8 cellular contexts compared by ENCODE assay signal in genomic region chr18:3498705-3499451, GRCh38. TPM values are rescaled to one million over a fixed set of nuclear protein-coding genes. Genes with fewer than 3 reads are reported as not detected.
DNase-seq lines count a peak whose midpoint lies in the region; ATAC-seq and TF ChIP-seq lines count a peak whose summit lies in the region.

No MANE protein-coding gene starts in this region.

- no peak overlapping the region for H2BK15ac ChIP-seq in IMR-90 (ENCODE audit: low read depth, low read length)

- H3K9me3 ChIP-seq in IMR-90 (ENCODE audit: control insufficient read depth, insufficient read depth, low read length) (no peaks in the 10 kb centered on the region), adipocyte (ENCODE audit: control insufficient read depth, low read length) (no peaks in the 10 kb centered on the region)

- no peaks in the 10 kb centered on the region for H3K79me1 ChIP-seq in IMR-90 (ENCODE audit: low read depth in 1 of 2, low read length in 2 of 2)

- in situ Hi-C loops in IMR-90 (cut with MboI; ENCODE audit: low sequenced_read_pairs): no loop called here

- H3K23ac ChIP-seq in IMR-90 (ENCODE audit: low read depth, low read length): no peak overlapping the region

- peak overlapping the region; percentile 46 for H3K4me3 ChIP-seq in AG10803 (ENCODE audit: low read length)
- peak overlapping the region; percentile 38 for H3K4me3 ChIP-seq in IMR-90 (ENCODE audit: insufficient read depth, low read depth, low read length)
- peak overlapping the region; percentile 78 for H3K4me3 ChIP-seq in adipocyte (ENCODE audit: low read length)

- no peak overlapping the region for H2BK120ac ChIP-seq in IMR-90 (ENCODE audit: low read depth, low read length)

- no peak overlapping the region for H3K56ac ChIP-seq in IMR-90 (ENCODE audit: extremely low read depth, insufficient read depth, low read length)

- no peak overlapping the region; a peak in 1 of 4 replicates for H4K8ac ChIP-seq in IMR-90 (ENCODE audit: low read depth in 2 of 2, low read length in 2 of 2)

- DNase-seq in AG10803 (ENCODE audit: low read depth) (peak; percentile 39), IMR-90 (peak; percentile 39), adipocyte (ENCODE audit: low read depth) (peak; percentile 41), hypothalamus (lab: John Stamatoyannopoulos, UW) (peak in 33 of 51 donors; percentile 4 to 56 (median 27)), sciatic nerve (ENCODE audit: low spot score) (peak; percentile 59), LoVo (ENCODE audit: low spot score) (no peak), OCI-M2 (lab: John Stamatoyannopoulos, UW; ENCODE audit: unreplicated experiment) (no peak)

- H2BK20ac ChIP-seq in IMR-90 (ENCODE audit: low read depth, low read length): no peak overlapping the region

- no peak overlapping the region for H4K91ac ChIP-seq in IMR-90 (ENCODE audit: insufficient read depth, low read depth, low read length)

- peak overlapping the region; percentile 83 for H2AFZ ChIP-seq in IMR-90 (replicated peaks; ENCODE audit: low read length, poor library complexity)

- no peak overlapping the region for H4K5ac ChIP-seq in IMR-90 (ENCODE audit: low read depth, low read length)

- no peak overlapping the region for H2BK5ac ChIP-seq in IMR-90 (ENCODE audit: low read depth, low read length, poor library complexity, severe bottlenecking)

- H4K20me1 ChIP-seq in IMR-90 (ENCODE audit: insufficient read depth, low read length): no peaks in the 10 kb centered on the region

- CTCF ChIA-PET in IMR-90 (lab: Yijun Ruan, JAX): no interaction called here

- H3K9me1 ChIP-seq in IMR-90 (ENCODE audit: insufficient read depth, low read length): no peaks in the 10 kb centered on the region

- H2AK5ac ChIP-seq in IMR-90 (ENCODE audit: low read depth, low read length): no peak overlapping the region

- no peak overlapping the region for H3K14ac ChIP-seq in IMR-90 (replicated peaks; ENCODE audit: low read depth, low read length)

- H3K9ac ChIP-seq in IMR-90 (ENCODE audit: low read depth, low read length) (peak overlapping the region; percentile 54; the same call in 1 of the 2 replicates), adipocyte (ENCODE audit: low read length) (peak overlapping the region; percentile 54)

- 17% methylated on average over 40 of the region's 58 CpGs; no CpG with 5 or more reads in 1 of the 2 experiments for WGBS in IMR-90 (ENCODE audit: extremely low coverage in 2 of 2, insufficient read length in 1 of 2), 2 experiments

- peak overlapping the region; percentile 17 for H2AK9ac ChIP-seq in IMR-90 (replicated peaks; ENCODE audit: low read depth, low read length, poor library complexity)

- ATAC-seq in IMR-90 (ENCODE audit: low read depth) (peak; percentile 89), sciatic nerve (peak; percentile 68), GM18519 (IDR thresholded peaks at IDR 0.05; ENCODE audit: low FRiP score, unreplicated experiment) (no peak)

- no peaks in the 10 kb centered on the region for H3K36me3 ChIP-seq in IMR-90 (ENCODE audit: control insufficient read depth, insufficient read depth, low read length)
- no peaks in the 10 kb centered on the region for H3K36me3 ChIP-seq in adipocyte (ENCODE audit: control insufficient read depth, insufficient read depth, low read length, severe bottlenecking)

- no peak overlapping the region for H3K27ac ChIP-seq in IMR-90 (ENCODE audit: insufficient read depth, low read length)

- TF ChIP-seq RAD21 in IMR-90 (IDR thresholded peaks at IDR 0.05; ENCODE audit: low read length): no peak

- dilution Hi-C loops in IMR-90 (cut with HindIII; ENCODE audit: low sequenced_read_pairs, unreplicated experiment): no loop called here

- TF ChIP-seq CTCF in AG10803 (conservative IDR thresholded peaks at IDR 0.05; ENCODE audit: low read length): no peak
- TF ChIP-seq CTCF in IMR-90 (conservative IDR thresholded peaks at IDR 0.05; ENCODE audit: low read depth, low read length): no peak

- H3K18ac ChIP-seq in IMR-90 (ENCODE audit: low read depth, low read length): no peak overlapping the region

- no peaks in the 10 kb centered on the region for H3K27me3 ChIP-seq in IMR-90 (ENCODE audit: control insufficient read depth, insufficient read depth, low read length)
- H3K27me3 ChIP-seq in adipocyte (replicated peaks; ENCODE audit: control insufficient read depth, insufficient read depth, low read length): no peaks in the 10 kb centered on the region

- peak overlapping the region; percentile 86 for H3K4me2 ChIP-seq in IMR-90 (ENCODE audit: low read depth, low read length)

- H3K4ac ChIP-seq in IMR-90 (ENCODE audit: low read depth, low read length): no peak overlapping the region

- intact Hi-C loops in IMR-90 (cut with micrococcal nuclease): no loop called here
- intact Hi-C loops in sciatic nerve (cut with DNase I): no loop called here

- H3K4me1 ChIP-seq in IMR-90 (ENCODE audit: control insufficient read depth, insufficient read depth, low read length) (no peaks in the 10 kb centered on the region; the same call in 1 of the 2 replicates), adipocyte (ENCODE audit: control insufficient read depth, insufficient read depth, low read length) (no peaks in the 10 kb centered on the region)

- no peak for TF ChIP-seq POLR2A in IMR-90 (IDR thresholded peaks at IDR 0.05; ENCODE audit: low read depth, low read length)

- POLR2A ChIA-PET in IMR-90 (lab: Charles Lee; ENCODE audit: unreplicated experiment): no interaction called here

- BruUV-seq in IMR-90 (replicated peaks; lab: Mats Ljungman, UMichigan): no TSS peak

TF ChIP-seq in IMR-90, 13 proteins besides CTCF, POLR2A, EP300 and RAD21:
- TF ChIP-seq MAFK (IDR thresholded peaks at IDR 0.05; ENCODE audit: low read depth, low read length) (no peak), NFE2L2 (IDR thresholded peaks at IDR 0.05; ENCODE audit: low read depth, low read length) (no peak), MAZ (IDR thresholded peaks at IDR 0.05; ENCODE audit: borderline replicate concordance, low read depth, low read length) (no peak), SMC3 (IDR thresholded peaks at IDR 0.05; ENCODE audit: low read depth, low read length) (no peak), RCOR1 (IDR thresholded peaks at IDR 0.05; ENCODE audit: insufficient replicate concordance, low read length) (no peak)

RNA-seq across cellular contexts. Expression of gene TGIF1, which starts 48.9 kb away (rescaled TPM):
- total RNA-seq in IMR-90 (2012; rRNA removed) (100 and 118 TPM in 2 replicates), sciatic nerve (59.3 TPM)
- 43.7 and 62.1 TPM in 2 replicates for polyA plus RNA-seq in IMR-90 (2012; rRNA removed)
- 51.3 and 79.1 TPM in 2 replicates for polyA plus RNA-seq in IMR-90 (2012; cell fraction: cytosol; rRNA removed)
- 84.3 and 252 TPM in 2 replicates for polyA plus RNA-seq in IMR-90 (2012; cell fraction: nucleus; rRNA removed; ENCODE audit: low replicate concordance)

Comparison
In these comparisons a context has a peak if more than half of its experiments do, and no peak if none do; other contexts are left out.
1. DNase-seq: peak in AG10803 (single experiment), IMR-90 (single experiment), adipocyte (single experiment), hypothalamus (33 of 51) and sciatic nerve (single experiment); none in LoVo (single experiment) and OCI-M2 (single experiment).
2. Peak in every context shown above with its lines, with median percentiles within 50 percentile points of each other: H3K4me3 ChIP-seq.